23 cellular contexts compared by ENCODE assay signal in genomic region chr7:19305698-19306097, GRCh38.
A peak's percentile ranks its signal among the peaks of the same experiment; 100 is the strongest.
DNase-seq lines count a peak whose midpoint lies in the region; ATAC-seq, FAIRE-seq and TF ChIP-seq lines count a peak whose summit lies in the region.
"Had no signal": no experiment of that assay in that cellular context is flagged by ENCODE, and none has a peak within 500 bp of the region (broad histone marks: within the 10 kb centered on the region; RNA-seq: fewer than 3 reads in every experiment).

No MANE protein-coding gene starts in this region.

- no peaks in the 10 kb centered on the region for H3K27me3 ChIP-seq in GM12878 (replicated peaks in 1 of 2; ENCODE audit: control insufficient read depth in 2 of 2, insufficient read depth in 2 of 2, low read length in 1 of 2)
- no peaks in the 10 kb centered on the region for H3K27me3 ChIP-seq in ascending aorta
- no peaks in the 10 kb centered on the region for H3K27me3 ChIP-seq in pancreas
- H3K27me3 ChIP-seq in HepG2 (ENCODE audit: control insufficient read depth in 1 of 2, insufficient read depth in 2 of 2, low read length in 2 of 2) = no peaks in the 10 kb centered on the region
- H3K27me3 ChIP-seq: dorsolateral prefrontal cortex had no signal

- no peaks in the 10 kb centered on the region for H3K79me2 ChIP-seq in GM12878 (ENCODE audit: control insufficient read depth, insufficient read depth, low read length)
- H3K79me2 ChIP-seq in HepG2 (ENCODE audit: insufficient read depth, low read length) = no peaks in the 10 kb centered on the region

- TF ChIP-seq RAD21 in GM12878 (IDR thresholded peaks at IDR 0.05; ENCODE audit: insufficient read depth, low read depth, low read length) (no peak), HepG2 (CRISPR knock-in tag; IDR thresholded peaks at IDR 0.05) (no peak)

- no peak for TF ChIP-seq EP300 in GM12878 (IDR thresholded peaks at IDR 0.05; ENCODE audit: borderline replicate concordance in 1 of 2, control insufficient read depth in 1 of 2, low read depth in 2 of 2, low read length in 2 of 2)
- no peak for TF ChIP-seq EP300 in HepG2 (IDR thresholded peaks at IDR 0.05; ENCODE audit: low read depth in 2 of 2, low read length in 2 of 2)
- TF ChIP-seq EP300 in HepG2 (CRISPR knock-in tag; IDR thresholded peaks at IDR 0.05; ENCODE audit: borderline replicate concordance) = no peak

- no peak overlapping the region for H3K4me3 ChIP-seq in GM12878
- no peak overlapping the region for H3K4me3 ChIP-seq in ascending aorta
- H3K4me3 ChIP-seq in pancreas = no peak overlapping the region
- H3K4me3 ChIP-seq in HepG2 (replicated peaks in 1 of 3; ENCODE audit: insufficient read depth in 1 of 3, low read depth in 2 of 3, low read length in 3 of 3) = no peak overlapping the region
- H3K4me3 ChIP-seq: dorsolateral prefrontal cortex, HAP-1, prostate gland had no signal

- no peaks in the 10 kb centered on the region for H3K9me3 ChIP-seq in GM12878 (replicated peaks; ENCODE audit: control insufficient read depth, insufficient read depth, low read length)
- H3K9me3 ChIP-seq in ascending aorta = no peaks in the 10 kb centered on the region
- no peaks in the 10 kb centered on the region for H3K9me3 ChIP-seq in pancreas
- H3K9me3 ChIP-seq in HepG2 (ENCODE audit: low read length) = peaks cover 36% of the 10 kb centered on the region
- H3K9me3 ChIP-seq: HAP-1, prostate gland had no signal

- DNase-seq in GM12878 (ENCODE audit: low read depth, low spot score) (no peak), ascending aorta (ENCODE audit: low spot score in 2 of 2) (no peak), pancreas (no peak), HepG2 (ENCODE audit: low spot score) (no peak)
- DNase-seq: activated CD4-positive, alpha-beta T cell treated with anti-CD3 and anti-CD28 coated beads for 4 hours; Calu3; central memory CD4-positive, alpha-beta T cell; dorsolateral prefrontal cortex; kidney glomerular epithelial cell; NCI-H1436 treated with DMSO at 0.1 percent for 48 hours; NCI-H524 treated with DMSO at 0.1 percent for 48 hours; SHP77; stimulated activated CD4-positive, alpha-beta T cell treated with anti-CD3 and anti-CD28 coated beads, Interleukin-1b, Interleukin-23, amount 100 ng/mL, for 48 hours; T-helper 1 cell had no signal

- H3K36me3 ChIP-seq in GM12878 (ENCODE audit: control insufficient read depth in 2 of 2, insufficient read depth in 2 of 2, low read length in 1 of 2) (no peaks in the 10 kb centered on the region), ascending aorta (no peaks in the 10 kb centered on the region), pancreas (no peaks in the 10 kb centered on the region), HepG2 (replicated peaks in 1 of 2; ENCODE audit: control insufficient read depth in 1 of 2, insufficient read depth in 2 of 2, low read length in 2 of 2) (no peaks in the 10 kb centered on the region)
- H3K36me3 ChIP-seq: HAP-1, prostate gland had no signal

- TF ChIP-seq CTCF in GM12878 (IDR thresholded peaks at IDR 0.05 in 2 of 3, conservative IDR thresholded peaks at IDR 0.05 in 1 of 3; ENCODE audit: control insufficient read depth in 2 of 3, extremely low read depth in 1 of 3, insufficient read depth in 1 of 3, low read depth in 3 of 3, low read length in 3 of 3) (no peak), ascending aorta (IDR thresholded peaks at IDR 0.05) (no peak), pancreas (IDR thresholded peaks at IDR 0.05) (no peak), HepG2 (CRISPR knock-in tag; IDR thresholded peaks at IDR 0.05) (no peak)

- SMC1A ChIA-PET in GM12878 (lab: Charles Lee; ENCODE audit: uncharacterized antibody, unreplicated experiment) = interaction anchor here (0.5 to 0.6 kb wide), 2 partner anchors 1423 to 1480 kb away, joined by 3 read pairs; no protein-coding TSS in a partner anchor

- no peak overlapping the region for H3K4me2 ChIP-seq in GM12878 (ENCODE audit: control insufficient read depth, insufficient read depth)
- H3K4me2 ChIP-seq in HepG2 (ENCODE audit: low read depth, low read length) = no peak overlapping the region

- POLR2A ChIA-PET in GM12878 (lab: Charles Lee) (no interaction called here), HepG2 (lab: Yijun Ruan, JAX) (no interaction called here)

- TF ChIP-seq POLR2A in GM12878 (IDR thresholded peaks at IDR 0.05; ENCODE audit: low read depth, low read length) (no peak), HepG2 (IDR thresholded peaks at IDR 0.05; ENCODE audit: insufficient read depth in 1 of 2, low read depth in 2 of 2, low read length in 2 of 2) (no peak)

- H4K20me1 ChIP-seq in GM12878 (ENCODE audit: control insufficient read depth, insufficient read depth) (no peaks in the 10 kb centered on the region), HepG2 (ENCODE audit: insufficient read depth, low read length) (no peaks in the 10 kb centered on the region)

- CTCF ChIA-PET in GM12878 (lab: Yijun Ruan, JAX) (interaction anchor here (1.1 kb wide), 1 partner anchor 184 kb away, joined by 3 read pairs; no protein-coding TSS in a partner anchor), HepG2 (lab: Yijun Ruan, JAX; ENCODE audit: low intra/inter-chr PET ratio, low total read pairs) (no interaction called here)

- H3K4me1 ChIP-seq in GM12878 (ENCODE audit: control insufficient read depth, insufficient read depth, low read length) (no peaks in the 10 kb centered on the region), ascending aorta (no peaks in the 10 kb centered on the region), pancreas (no peaks in the 10 kb centered on the region), HepG2 (ENCODE audit: insufficient read depth, low read length) (no peaks in the 10 kb centered on the region)
- H3K4me1 ChIP-seq: HAP-1, prostate gland had no signal

- intact Hi-C loops in GM12878 (cut with micrococcal nuclease; ENCODE audit: unreplicated experiment) = no loop called here
- intact Hi-C loops in ascending aorta (cut with DNase I) = no loop called here
- intact Hi-C loops in pancreas (cut with DNase I) = no loop called here
- intact Hi-C loops in HepG2 (cut with micrococcal nuclease; ENCODE audit: unreplicated experiment) = no loop called here

- WGBS in GM12878 (ENCODE audit: insufficient coverage, insufficient replicate concordance, low lambda C conversion rate, missing lambda C conversion rate) = 47% methylated on average over 2 of the region's 2 CpGs
- WGBS in pancreas, 2 donors = 50 to 64% methylated on average over 2 of the region's 2 CpGs
- 0% methylated on average over 2 of the region's 2 CpGs for whole genome bisulfite sequencing in HepG2 (ENCODE audit: low lambda C conversion rate)

- no TSS peak for BruUV-seq in GM12878 (replicated peaks; lab: Mats Ljungman, UMichigan)
- BruUV-seq in HepG2 (replicated peaks; lab: Mats Ljungman, UMichigan) = no TSS peak

- RAD21 ChIA-PET in GM12878 (lab: Charles Lee; ENCODE audit: unreplicated experiment) = no interaction called here

- H3K9ac ChIP-seq in GM12878 (ENCODE audit: control insufficient read depth, insufficient read depth, low read length) (no peak overlapping the region), HepG2 (ENCODE audit: insufficient read depth, low read depth, low read length) (no peak overlapping the region)

- H3K27ac ChIP-seq in GM12878 (ENCODE audit: control insufficient read depth, insufficient read depth) (no peak overlapping the region), ascending aorta (no peak overlapping the region), pancreas (no peak overlapping the region), HepG2 (ENCODE audit: extremely low read length, insufficient read depth, low read length) (no peak overlapping the region)
- H3K27ac ChIP-seq: C4-2B, dorsolateral prefrontal cortex, prostate gland had no signal

- peak; percentile 65 for ATAC-seq in GM18502 (IDR thresholded peaks at IDR 0.05; ENCODE audit: poor library complexity, unreplicated experiment)
- peak; percentile 73 for ATAC-seq in GM21529 (IDR thresholded peaks at IDR 0.05; ENCODE audit: unreplicated experiment)
- ATAC-seq in HG03159 (IDR thresholded peaks at IDR 0.05; ENCODE audit: unreplicated experiment) = peak; percentile 78
- ATAC-seq in GM12878 = peak; percentile 73
- ATAC-seq in pancreas = no peak
- ATAC-seq in HepG2 = no peak
- ATAC-seq: stimulated activated effector memory CD8-positive, alpha-beta T cell treated with anti-CD3 and anti-CD28 coated beads, Interleukin-12 subunit alpha, Interleukin-12 subunit beta, amount 100 ng/mL, for 72 hours had no signal

- FAIRE-seq in GM12878 (lab: Jason Lieb, UNC) (no peak), pancreas (lab: Jason Lieb, UNC) (no peak), HepG2 (lab: Jason Lieb, UNC) (no peak)
- FAIRE-seq: astrocyte, endothelial cell of umbilical vein had no signal

- in situ Hi-C loops in GM12878 (cut with MboI) (no loop called here), HepG2 (cut with HindIII; ENCODE audit: extremely low pct_ligation_motif_present, low pct_unique_long_range_greater_than_20kb) (no loop called here)

- H2AFZ ChIP-seq in GM12878 (ENCODE audit: control insufficient read depth, low read depth, low read length) (no peak overlapping the region), HepG2 (ENCODE audit: low read length) (no peak overlapping the region)

TF ChIP-seq in GM12878, 131 proteins besides CTCF, POLR2A, EP300 and RAD21:
- TF ChIP-seq SMAD1 (IDR thresholded peaks at IDR 0.05; ENCODE audit: low read depth, partially characterized antibody) (no peak), SPI1 (IDR thresholded peaks at IDR 0.05; ENCODE audit: borderline replicate concordance, insufficient read depth, low read depth, low read length) (peak; percentile 75)

TF ChIP-seq in HepG2, 621 proteins besides CTCF, POLR2A, EP300 and RAD21 (continues in another document):
- no peak for TF ChIP-seq ZNF225 (CRISPR knock-in tag; IDR thresholded peaks at IDR 0.05)
- no peak for TF ChIP-seq ADNP (CRISPR knock-in tag; IDR thresholded peaks at IDR 0.05)
- TF ChIP-seq ZSCAN22 (CRISPR knock-in tag; IDR thresholded peaks at IDR 0.05) = no peak
- TF ChIP-seq ZBTB33 (CRISPR knock-in tag; IDR thresholded peaks at IDR 0.05) = no peak
- no peak for TF ChIP-seq HOXA5 (CRISPR knock-in tag; IDR thresholded peaks at IDR 0.05)
- TF ChIP-seq ZNF10 (CRISPR knock-in tag; IDR thresholded peaks at IDR 0.05; ENCODE audit: borderline replicate concordance, low read depth) = no peak
- TF ChIP-seq MTF2 (CRISPR knock-in tag; IDR thresholded peaks at IDR 0.05; ENCODE audit: borderline replicate concordance) = no peak
- TF ChIP-seq XBP1 (CRISPR knock-in tag; IDR thresholded peaks at IDR 0.05) = no peak

Comparison
In these comparisons a context has a peak if more than half of its experiments do, and no peak if none do; other contexts are left out.
1. ATAC-seq: peak in GM18502 (single experiment), GM21529 (single experiment), HG03159 (single experiment) and GM12878 (single experiment); none in pancreas (0 of 4) and HepG2 (single experiment).